ENCODE assay signal across 8 cellular contexts in the genomic region with DNA sequence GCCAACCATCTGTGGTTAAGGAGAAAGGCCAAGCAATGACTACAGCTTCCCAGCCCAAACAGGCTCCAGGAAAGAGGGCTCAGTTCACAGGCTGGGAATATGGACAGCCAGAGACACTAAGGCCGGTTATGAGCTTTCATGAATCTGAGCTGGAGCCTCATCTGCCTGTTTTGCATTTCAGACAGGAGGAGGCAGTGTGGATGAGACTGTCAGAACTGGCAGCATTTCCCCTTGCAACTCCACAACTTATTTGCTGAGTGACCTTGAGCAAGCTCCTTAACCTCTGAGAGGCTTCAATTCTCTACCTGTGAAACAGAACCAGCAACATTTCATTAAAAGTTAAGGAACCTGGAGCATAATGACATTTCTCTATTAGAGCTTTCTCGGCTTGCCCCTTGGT.
DNase-seq lines count a peak whose midpoint lies in the region; ATAC-seq and TF ChIP-seq lines count a peak whose summit lies in the region.

No MANE protein-coding gene starts in this region.

- TF ChIP-seq CTCF in nephron progenitor cell (IDR thresholded peaks at IDR 0.05): no peak
- TF ChIP-seq CTCF in suprapubic skin (IDR thresholded peaks at IDR 0.05): no peak

- H3K9me3 Mint-ChIP-seq in activated CD4-positive, alpha-beta T cell treated with anti-CD3 and anti-CD28 coated beads for 36 hours (ENCODE audit: low read depth): peaks cover 7% of the 10 kb centered on the region
- H3K9me3 Mint-ChIP-seq in nephron progenitor cell: peaks cover 15% of the 10 kb centered on the region

- H3K27ac ChIP-seq in suprapubic skin: no peak overlapping the region

- intact Hi-C loops in activated CD4-positive, alpha-beta T cell treated with anti-CD3 and anti-CD28 coated beads for 36 hours (cut with DNase I, micrococcal nuclease): no loop called here

- peak overlapping the region; percentile 62 for H3K4me3 Mint-ChIP-seq in activated CD4-positive, alpha-beta T cell treated with anti-CD3 and anti-CD28 coated beads for 36 hours
- H3K4me3 Mint-ChIP-seq in nephron progenitor cell: no peak overlapping the region

- peak; percentile 67 for DNase-seq in activated CD4-positive, alpha-beta T cell treated with anti-CD3 and anti-CD28 coated beads for 36 hours
- DNase-seq in activated CD4-positive, alpha-beta T cell treated with anti-CD3 and anti-CD28 coated beads for 1 hour: no peak
- DNase-seq in central memory CD4-positive, alpha-beta T cell: peak; percentile 57
- DNase-seq in nephron progenitor cell: no peak
- no peak for DNase-seq in HEK293T (ENCODE audit: extremely low spot score)
- DNase-seq in suprapubic skin (ENCODE audit: low spot score in 2 of 2): no peak

- no peak overlapping the region for H3K4me3 ChIP-seq in suprapubic skin

- TF ChIP-seq POLR2A in suprapubic skin (IDR thresholded peaks at IDR 0.05): no peak

- H3K27me3 ChIP-seq in suprapubic skin: no peaks in the 10 kb centered on the region

- peaks cover 91% of the 10 kb centered on the region for H3K4me1 Mint-ChIP-seq in activated CD4-positive, alpha-beta T cell treated with anti-CD3 and anti-CD28 coated beads for 36 hours
- peaks cover 74% of the 10 kb centered on the region for H3K4me1 Mint-ChIP-seq in nephron progenitor cell

- no peaks in the 10 kb centered on the region for H3K9me3 ChIP-seq in suprapubic skin

- CTCF ChIA-PET in activated CD4-positive, alpha-beta T cell treated with anti-CD3 and anti-CD28 coated beads for 36 hours (lab: Charles Lee): interaction anchor here (0.5 to 3.9 kb wide), 27 partner anchors 10 to 585 kb away, joined by 3 to 42 read pairs (median 5); no protein-coding TSS in a partner anchor
- CTCF ChIA-PET in HEK293T (lab: Yijun Ruan, JAX): no interaction called here

- no peaks in the 10 kb centered on the region for H3K36me3 ChIP-seq in suprapubic skin

- WGBS in suprapubic skin: 64% methylated on average over 2 of the region's 2 CpGs

- H3K4me1 ChIP-seq in suprapubic skin: no peaks in the 10 kb centered on the region

- no peaks in the 10 kb centered on the region for H3K27me3 Mint-ChIP-seq in activated CD4-positive, alpha-beta T cell treated with anti-CD3 and anti-CD28 coated beads for 36 hours
- peaks cover 20% of the 10 kb centered on the region for H3K27me3 Mint-ChIP-seq in nephron progenitor cell (ENCODE audit: low read depth, poor library complexity)

- ATAC-seq in activated CD4-positive, alpha-beta T cell treated with anti-CD3 and anti-CD28 coated beads for 36 hours: peak; percentile 8
- peak; percentile 44 for ATAC-seq in HG03354 (IDR thresholded peaks at IDR 0.05; ENCODE audit: poor library complexity, severe bottlenecking, unreplicated experiment)
- ATAC-seq in HG03039 (IDR thresholded peaks at IDR 0.05; ENCODE audit: unreplicated experiment): no peak

- H3K36me3 Mint-ChIP-seq in activated CD4-positive, alpha-beta T cell treated with anti-CD3 and anti-CD28 coated beads for 36 hours (ENCODE audit: low read depth): peaks cover 20% of the 10 kb centered on the region
- peaks cover 5% of the 10 kb centered on the region for H3K36me3 Mint-ChIP-seq in nephron progenitor cell (ENCODE audit: low read depth)

- peak overlapping the region; percentile 98 for H3K27ac Mint-ChIP-seq in activated CD4-positive, alpha-beta T cell treated with anti-CD3 and anti-CD28 coated beads for 36 hours
- peak overlapping the region; percentile 24 for H3K27ac Mint-ChIP-seq in nephron progenitor cell

- POLR2A ChIA-PET in activated CD4-positive, alpha-beta T cell treated with anti-CD3 and anti-CD28 coated beads for 36 hours (lab: Charles Lee): interaction anchor here (0.7 to 5.2 kb wide), 12 partner anchors 11 to 202 kb away, joined by 3 to 41 read pairs (median 5); no protein-coding TSS in a partner anchor
- POLR2A ChIA-PET in HEK293T (lab: Yijun Ruan, JAX): no interaction called here

- TF ChIP-seq EP300 in suprapubic skin (IDR thresholded peaks at IDR 0.05): no peak

TF ChIP-seq in HEK293T, 16 proteins besides CTCF, POLR2A, EP300 and RAD21:
- TF ChIP-seq, protein P1, sequence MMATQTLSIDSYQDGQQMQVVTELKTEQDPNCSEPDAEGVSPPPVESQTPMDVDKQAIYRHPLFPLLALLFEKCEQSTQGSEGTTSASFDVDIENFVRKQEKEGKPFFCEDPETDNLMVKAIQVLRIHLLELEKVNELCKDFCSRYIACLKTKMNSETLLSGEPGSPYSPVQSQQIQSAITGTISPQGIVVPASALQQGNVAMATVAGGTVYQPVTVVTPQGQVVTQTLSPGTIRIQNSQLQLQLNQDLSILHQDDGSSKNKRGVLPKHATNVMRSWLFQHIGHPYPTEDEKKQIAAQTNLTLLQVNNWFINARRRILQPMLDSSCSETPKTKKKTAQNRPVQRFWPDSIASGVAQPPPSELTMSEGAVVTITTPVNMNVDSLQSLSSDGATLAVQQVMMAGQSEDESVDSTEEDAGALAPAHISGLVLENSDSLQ (IDR thresholded peaks at IDR 0.05): no peak
- TF ChIP-seq FOXK2 (IDR thresholded peaks at IDR 0.05) (no peak), ELF4 (IDR thresholded peaks at IDR 0.05) (no peak), NFRKB (IDR thresholded peaks at IDR 0.05) (no peak)
TF ChIP-seq in HEK293T: peak in this region for 0.

Comparison
In these comparisons a context has a peak if more than half of its experiments do, and no peak if none do; other contexts are left out.
1. DNase-seq: peak in activated CD4-positive, alpha-beta T cell treated with anti-CD3 and anti-CD28 coated beads for 36 hours (single experiment) and central memory CD4-positive, alpha-beta T cell (single experiment); none in activated CD4-positive, alpha-beta T cell treated with anti-CD3 and anti-CD28 coated beads for 1 hour (single experiment), nephron progenitor cell (single experiment), HEK293T (single experiment) and suprapubic skin (0 of 2).